1 cellular context compared by ENCODE assay signal in the genomic region with DNA sequence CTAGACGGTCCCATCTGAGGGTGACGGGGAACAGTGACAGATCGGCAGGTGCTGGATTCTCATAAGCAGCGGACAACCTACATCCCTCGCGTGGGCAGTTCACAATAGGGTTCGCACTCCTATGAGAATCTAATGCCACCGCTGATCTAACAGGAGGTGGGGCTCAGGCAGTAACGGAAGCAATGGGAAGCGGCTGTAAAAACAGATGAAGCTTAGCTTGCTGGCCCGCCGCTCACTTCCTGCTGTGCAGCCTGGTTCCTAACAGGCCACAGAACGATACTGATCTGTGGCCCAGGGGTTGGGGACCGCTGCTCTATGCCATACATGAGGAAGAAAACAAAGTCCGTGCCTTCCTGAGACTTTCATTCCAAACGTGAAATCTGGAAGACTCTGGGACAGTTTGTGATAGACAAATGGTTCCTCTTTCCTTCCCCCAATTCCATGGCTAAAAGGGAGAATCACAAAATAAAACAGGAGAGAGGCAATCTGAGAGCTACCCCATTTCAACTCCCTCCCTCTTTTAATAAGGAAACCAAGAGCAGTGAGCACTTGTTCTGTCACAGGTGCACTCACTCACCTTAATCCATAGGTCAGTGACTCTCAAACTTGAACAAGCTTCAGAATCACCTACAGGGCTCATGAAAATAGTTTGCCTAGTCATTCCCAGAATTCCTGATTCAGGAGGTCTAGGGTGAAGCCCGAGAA.
TF ChIP-seq lines count a peak whose summit lies in the region.

No MANE protein-coding gene starts in this region.

TF ChIP-seq in endothelial cell of umbilical vein, 7 proteins besides CTCF, POLR2A, EP300 and RAD21 (continued from another document):
- TF ChIP-seq FOS (IDR thresholded peaks at IDR 0.05; ENCODE audit: borderline replicate concordance, insufficient read depth, low read length) (peak; percentile 53), MYC (IDR thresholded peaks at IDR 0.05; ENCODE audit: low read depth, low read length) (peak; percentile 52)
- TF ChIP-seq, protein P1, sequence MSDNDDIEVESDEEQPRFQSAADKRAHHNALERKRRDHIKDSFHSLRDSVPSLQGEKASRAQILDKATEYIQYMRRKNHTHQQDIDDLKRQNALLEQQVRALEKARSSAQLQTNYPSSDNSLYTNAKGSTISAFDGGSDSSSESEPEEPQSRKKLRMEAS (IDR thresholded peaks at IDR 0.05; ENCODE audit: insufficient read depth, insufficient read length): no peak
TF ChIP-seq in endothelial cell of umbilical vein: peak in this region for 4.
